In genomic region chr2:155169317-155169716, GRCh38 we compare ENCODE assay signal across 20 cellular contexts.
DNase-seq lines count a peak whose midpoint lies in the region; TF ChIP-seq lines count a peak whose summit lies in the region.
"Had no signal": no experiment of that assay in that cellular context is flagged by ENCODE, and none has a peak within 500 bp of the region (broad histone marks: within the 10 kb centered on the region; RNA-seq: fewer than 3 reads in every experiment).

No MANE protein-coding gene starts in this region.

- H2BK15ac ChIP-seq in mesendoderm (replicated peaks; ENCODE audit: low read depth), result no peak overlapping the region

- TF ChIP-seq CTCF in BE2C (IDR thresholded peaks at IDR 0.05; ENCODE audit: low read depth, low read length), result no peak

- H3K27me3 ChIP-seq in BE2C, result no peaks in the 10 kb centered on the region
- no peaks in the 10 kb centered on the region for H3K27me3 ChIP-seq in mesendoderm (ENCODE audit: insufficient read depth, low read length, poor library complexity)
- H3K27me3 ChIP-seq: BLaER1 treated with 17β-estradiol and CSF1 and Interleukin-3, amounts not matched to agents 10 nM and 100 nM had no signal

- no peaks in the 10 kb centered on the region for H3K36me3 ChIP-seq in BE2C
- H3K36me3 ChIP-seq in mesendoderm (ENCODE audit: control insufficient read depth, insufficient read depth, low read length), result no peaks in the 10 kb centered on the region
- H3K36me3 ChIP-seq: BLaER1 treated with 17β-estradiol and CSF1 and Interleukin-3, amounts not matched to agents 10 nM and 100 nM had no signal

- H3K4me2 ChIP-seq in mesendoderm (ENCODE audit: low read length), result no peak overlapping the region
- H3K4me2 ChIP-seq: KMS-11 had no signal

- no peak overlapping the region for H3K56ac ChIP-seq in mesendoderm (ENCODE audit: low read length)

- H3K4me1 ChIP-seq in BE2C (no peaks in the 10 kb centered on the region), mesendoderm (ENCODE audit: control insufficient read depth, low read depth, low read length) (no peaks in the 10 kb centered on the region)

- no peak overlapping the region for H4K8ac ChIP-seq in mesendoderm (ENCODE audit: low read depth, low read length)

- H3K4me3 ChIP-seq in BE2C (ENCODE audit: low read depth, low read length) (no peak overlapping the region), mesendoderm (ENCODE audit: low read length) (no peak overlapping the region)
- H3K4me3 ChIP-seq: BLaER1 treated with 17β-estradiol and CSF1 and Interleukin-3, amounts not matched to agents 10 nM and 100 nM; GM23248 had no signal

- WGBS in mesendoderm (ENCODE audit: extremely low coverage, insufficient coverage, low lambda C conversion rate), result 100% methylated on average over 1 of the region's 5 CpGs

- H3K23ac ChIP-seq in mesendoderm (ENCODE audit: low read length), result no peak overlapping the region

- H2AK5ac ChIP-seq in mesendoderm (ENCODE audit: low read length), result no peak overlapping the region

- no peak overlapping the region for H3K18ac ChIP-seq in mesendoderm (ENCODE audit: low read length)

- H3K4ac ChIP-seq in mesendoderm (ENCODE audit: low read depth, low read length), result no peak overlapping the region

- no peak overlapping the region for H2BK120ac ChIP-seq in mesendoderm (ENCODE audit: low read depth, low read length)

- no peak overlapping the region for H2BK5ac ChIP-seq in mesendoderm (ENCODE audit: low read length)

- no peak overlapping the region for H4K5ac ChIP-seq in mesendoderm (ENCODE audit: low read length)

- no peaks in the 10 kb centered on the region for H3K79me1 ChIP-seq in mesendoderm (ENCODE audit: low read length)

- H3K9me3 ChIP-seq in BE2C, result no peaks in the 10 kb centered on the region
- H3K9me3 ChIP-seq: BLaER1 treated with 17β-estradiol and CSF1 and Interleukin-3, amounts not matched to agents 10 nM and 100 nM had no signal

- no peak overlapping the region for H3K27ac ChIP-seq in mesendoderm (ENCODE audit: low read depth, low read length)
- H3K27ac ChIP-seq: BLaER1 treated with 17β-estradiol and CSF1 and Interleukin-3, amounts not matched to agents 10 nM and 100 nM; GM23248; KMS-11 had no signal

- H3K9ac ChIP-seq in mesendoderm (ENCODE audit: low read length), result no peak overlapping the region
- H3K9ac ChIP-seq: BLaER1 treated with 17β-estradiol and CSF1 and Interleukin-3, amounts not matched to agents 10 nM and 100 nM; GM23248; KMS-11 had no signal

- no peaks in the 10 kb centered on the region for H3K79me2 ChIP-seq in mesendoderm (ENCODE audit: control insufficient read depth, insufficient read depth, low read length)

- DNase-seq in A172 (ENCODE audit: low spot score) (peak; percentile 50), BE2C (peak; percentile 22), amniotic epithelial cell (ENCODE audit: low read depth) (peak; percentile 13), mesendoderm (peak; percentile 22), AML-193 (lab: John Stamatoyannopoulos, UW) (no peak), cerebellar nuclear complex (lab: John Stamatoyannopoulos, UW) (no peak)
- DNase-seq in stimulated activated CD4-positive, alpha-beta T cell treated with anti-CD3 and anti-CD28 coated beads, Interleukin-15, amount 100 ng/mL, for 24 hours, result no peak
- DNase-seq: CD4-positive, alpha-beta T cell; DMS79 treated with DMSO at 0.1 percent for 48 hours; GM23248; H9; HFFc6; MM.1S; NCI-H2029; NCI-H446 treated with DMSO at 0.1 percent for 48 hours; NCI-H526; RPMI8226; SW 1271 had no signal

Comparison
In these comparisons a context has a peak if more than half of its experiments do, and no peak if none do; other contexts are left out.
1. DNase-seq: peak in A172 (single experiment), BE2C (single experiment), amniotic epithelial cell (single experiment) and mesendoderm (single experiment); none in AML-193 (0 of 2), stimulated activated CD4-positive, alpha-beta T cell treated with anti-CD3 and anti-CD28 coated beads, Interleukin-15, amount 100 ng/mL, for 24 hours (single experiment) and cerebellar nuclear complex (0 of 2).